In genomic region chr17:55278173-55278748, GRCh38 we compare ENCODE assay signal across 1 cellular context.
TF ChIP-seq lines count a peak whose summit lies in the region.

No MANE protein-coding gene starts in this region.

TF ChIP-seq in GM23338, 12 proteins besides CTCF, POLR2A, EP300 and RAD21:
- no peak for TF ChIP-seq ZNF462 (CRISPR knock-in tag; IDR thresholded peaks at IDR 0.05)
- TF ChIP-seq ETS1 (IDR thresholded peaks at IDR 0.05): no peak
- no peak for TF ChIP-seq CREB1 (CRISPR knock-in tag; IDR thresholded peaks at IDR 0.05; ENCODE audit: low read depth)
- TF ChIP-seq JUNB (IDR thresholded peaks at IDR 0.05; ENCODE audit: unreplicated experiment): no peak
- TF ChIP-seq NANOG (IDR thresholded peaks at IDR 0.05; ENCODE audit: borderline replicate concordance): no peak
- TF ChIP-seq ZNF114 (CRISPR knock-in tag; IDR thresholded peaks at IDR 0.05): no peak
- TF ChIP-seq ZNF331 (CRISPR knock-in tag; IDR thresholded peaks at IDR 0.05; ENCODE audit: low read depth): no peak
- no peak for TF ChIP-seq EZH2 (IDR thresholded peaks at IDR 0.05; ENCODE audit: low read depth, unreplicated experiment)
